ENCODE assay signal across 1 cellular context in the genomic region with DNA sequence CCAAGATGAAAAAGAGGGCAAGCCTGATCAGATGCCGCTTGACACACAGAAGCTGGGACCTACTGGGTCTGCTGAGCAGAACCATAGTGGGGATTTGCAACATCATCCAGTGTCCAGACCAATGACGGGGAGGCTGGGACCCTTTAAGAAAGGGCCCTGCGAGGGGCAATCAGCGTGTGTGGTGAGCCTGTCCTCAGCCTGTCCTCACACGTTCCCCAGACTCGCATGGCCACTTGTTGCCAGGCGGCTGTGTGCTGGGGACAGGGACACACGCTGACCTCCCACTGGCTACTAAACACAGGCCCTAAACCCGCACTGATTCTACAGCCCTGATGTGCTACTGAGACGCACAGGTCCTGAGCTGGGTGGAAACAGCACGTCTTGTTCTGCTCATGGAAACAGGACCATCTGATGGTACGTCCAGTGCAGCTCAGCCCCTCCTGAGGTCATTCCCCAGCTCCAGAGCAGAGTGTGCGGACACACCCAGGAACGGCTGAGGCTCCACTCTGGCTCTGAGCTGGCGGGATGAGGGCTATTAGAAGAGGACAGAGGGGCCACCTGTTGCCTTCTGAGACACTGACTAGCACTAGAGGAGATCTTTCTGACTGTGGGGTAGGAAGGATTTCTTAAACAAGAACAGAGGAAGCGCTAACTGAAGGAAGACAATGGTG.
TF ChIP-seq lines count a peak whose summit lies in the region.

No MANE protein-coding gene starts in this region.

TF ChIP-seq in IMR-90, 13 proteins besides CTCF, POLR2A, EP300 and RAD21:
- TF ChIP-seq USF2 (IDR thresholded peaks at IDR 0.05; ENCODE audit: low read depth, low read length): no peak
- no peak for TF ChIP-seq MAZ (IDR thresholded peaks at IDR 0.05; ENCODE audit: borderline replicate concordance, low read depth, low read length)
- TF ChIP-seq MXI1 (IDR thresholded peaks at IDR 0.05; ENCODE audit: borderline replicate concordance, low read depth, low read length): no peak
- no peak for TF ChIP-seq CEBPB (IDR thresholded peaks at IDR 0.05; ENCODE audit: low read depth, low read length)
- TF ChIP-seq ELK1 (IDR thresholded peaks at IDR 0.05; ENCODE audit: borderline replicate concordance, low read depth, low read length): no peak
- no peak for TF ChIP-seq MAFK (IDR thresholded peaks at IDR 0.05; ENCODE audit: low read depth, low read length)
- no peak for TF ChIP-seq FOS (IDR thresholded peaks at IDR 0.05; ENCODE audit: low read depth, low read length)
- TF ChIP-seq CHD1 (IDR thresholded peaks at IDR 0.05; ENCODE audit: low read depth, low read length): no peak
- no peak for TF ChIP-seq RFX5 (IDR thresholded peaks at IDR 0.05; ENCODE audit: low read depth, low read length)
- TF ChIP-seq BHLHE40 (IDR thresholded peaks at IDR 0.05; ENCODE audit: low read depth, low read length): no peak
- TF ChIP-seq RCOR1 (IDR thresholded peaks at IDR 0.05; ENCODE audit: insufficient replicate concordance, low read length): no peak
